8 cellular contexts compared by ENCODE assay signal in genomic region chrX:44873415-44874270, GRCh38.
DNase-seq lines count a peak whose midpoint lies in the region; ATAC-seq and TF ChIP-seq lines count a peak whose summit lies in the region.

No MANE protein-coding gene starts in this region.

- peaks cover 0 to 14% of the 10 kb centered on the region in 2 donors for H3K4me1 Mint-ChIP-seq in stimulated activated naive B cell treated with anti-CD40 and anti-IgM and Interleukin-4, amounts not matched to agents 10 μg/mL and 1 μg/mL and 100 μg/mL, for 72 hours

- H3K4me1 ChIP-seq in mucosa of rectum (ENCODE audit: control insufficient read depth in 2 of 2, insufficient read depth in 2 of 2, low read length in 2 of 2) = peaks cover 6 to 7% of the 10 kb centered on the region in 2 donors

- peak overlapping the region; percentile 98 to 99 for H3K27ac ChIP-seq in mucosa of rectum (ENCODE audit: low read depth in 2 of 2, low read length in 2 of 2)

- peak overlapping the region; percentile 98 for H3K27ac Mint-ChIP-seq in stimulated activated naive B cell treated with anti-CD40 and anti-IgM and Interleukin-4, amounts not matched to agents 10 μg/mL and 1 μg/mL and 100 μg/mL, for 72 hours

- H3K9ac ChIP-seq in mucosa of rectum (ENCODE audit: low read depth in 1 of 2, low read length in 2 of 2) = peak overlapping the region; percentile 82 to 87

- H3K36me3 Mint-ChIP-seq in stimulated activated naive B cell treated with anti-CD40 and anti-IgM and Interleukin-4, amounts not matched to agents 10 μg/mL and 1 μg/mL and 100 μg/mL, for 72 hours = peaks cover 0 to 6% of the 10 kb centered on the region in 2 donors

- H3K36me3 ChIP-seq in mucosa of rectum (ENCODE audit: control insufficient read depth in 2 of 2, insufficient read depth in 2 of 2, low read length in 2 of 2) = no peaks in the 10 kb centered on the region

- peak overlapping the region; percentile 90 to 97 for H3K4me3 Mint-ChIP-seq in stimulated activated naive B cell treated with anti-CD40 and anti-IgM and Interleukin-4, amounts not matched to agents 10 μg/mL and 1 μg/mL and 100 μg/mL, for 72 hours

- peak; percentile 12 to 23 for ATAC-seq in stimulated activated naive B cell treated with anti-CD40 and anti-IgM and Interleukin-4, amounts not matched to agents 10 μg/mL and 1 μg/mL and 100 μg/mL, for 72 hours (replicated peaks)

- H3K27me3 Mint-ChIP-seq in stimulated activated naive B cell treated with anti-CD40 and anti-IgM and Interleukin-4, amounts not matched to agents 10 μg/mL and 1 μg/mL and 100 μg/mL, for 72 hours = no peaks in the 10 kb centered on the region

- no peak for TF ChIP-seq CTCF in epithelial cell of esophagus (IDR thresholded peaks at IDR 0.05; ENCODE audit: insufficient read depth, low read depth, low read length, missing control alignments)

- DNase-seq in COLO829 (ENCODE audit: low spot score) (peak; percentile 10), HCEC 1CT (peak; percentile 49), NCI-H69 (lab: John Stamatoyannopoulos, UW) (peak; percentile 51), activated T-cell treated with anti-CD3 and anti-CD28 coated beads for 1 hour (ENCODE audit: low read depth) (peak; percentile 12), epithelial cell of esophagus (ENCODE audit: low read depth) (peak; percentile 52), NCI-H1930 (lab: John Stamatoyannopoulos, UW) (no peak)
- DNase-seq in stimulated activated naive B cell treated with anti-CD40 and anti-IgM and Interleukin-4, amounts not matched to agents 10 μg/mL and 1 μg/mL and 100 μg/mL, for 72 hours = peak; percentile 51

- H3K27me3 ChIP-seq in mucosa of rectum (ENCODE audit: control insufficient read depth in 2 of 2, insufficient read depth in 2 of 2, low read length in 2 of 2) = no peaks in the 10 kb centered on the region

- no peaks in the 10 kb centered on the region for H3K9me3 ChIP-seq in mucosa of rectum (ENCODE audit: control insufficient read depth in 2 of 2, low read length in 2 of 2)

- no peaks in the 10 kb centered on the region for H3K9me3 Mint-ChIP-seq in stimulated activated naive B cell treated with anti-CD40 and anti-IgM and Interleukin-4, amounts not matched to agents 10 μg/mL and 1 μg/mL and 100 μg/mL, for 72 hours

- H3K4me3 ChIP-seq in epithelial cell of esophagus (ENCODE audit: low read length) = peak overlapping the region; percentile 70
- peak overlapping the region; percentile 83 to 87 for H3K4me3 ChIP-seq in mucosa of rectum (ENCODE audit: low read length in 2 of 2)

Comparison
In these comparisons a context has a peak if more than half of its experiments do, and no peak if none do; other contexts are left out.
1. DNase-seq: peak in COLO829 (single experiment), HCEC 1CT (single experiment), NCI-H69 (single experiment), activated T-cell treated with anti-CD3 and anti-CD28 coated beads for 1 hour (single experiment), epithelial cell of esophagus (single experiment) and stimulated activated naive B cell treated with anti-CD40 and anti-IgM and Interleukin-4, amounts not matched to agents 10 μg/mL and 1 μg/mL and 100 μg/mL, for 72 hours (single experiment); none in NCI-H1930 (0 of 2).